In the genomic region with DNA sequence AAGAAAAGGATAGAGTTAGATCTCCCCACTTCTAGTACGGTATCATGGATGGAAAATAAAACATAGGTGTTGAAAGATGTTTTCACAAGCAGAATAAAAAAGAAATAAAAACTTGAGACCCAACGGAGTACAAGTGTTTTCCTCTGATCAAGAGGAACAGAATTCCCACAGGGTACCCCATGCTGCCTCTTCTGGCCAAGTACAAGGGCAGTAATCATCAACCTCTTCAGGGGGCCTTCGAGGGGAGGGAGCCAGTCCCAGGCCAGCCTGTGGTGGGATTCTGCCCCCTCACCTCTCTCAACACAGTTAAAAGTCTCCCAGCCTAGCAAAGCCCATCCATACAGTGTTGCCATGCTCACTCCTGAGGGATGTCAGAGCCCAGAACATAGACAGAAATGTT, we compare ENCODE assay signal across 19 cellular contexts.
"Had no signal": no experiment of that assay in that cellular context is flagged by ENCODE, and none has a peak within 500 bp of the region (broad histone marks: within the 10 kb centered on the region; RNA-seq: fewer than 3 reads in every experiment).

No MANE protein-coding gene starts in this region.

- H3K9me3 ChIP-seq: gastrocnemius medialis, mucosa of descending colon, prostate gland, right atrium auricular region, thyroid gland had no signal

- H3K27me3 ChIP-seq: gastrocnemius medialis, right atrium auricular region, stomach, thyroid gland had no signal

- H3K27ac Mint-ChIP-seq: naive B cell; natural killer cell treated with Interleukin-12 subunit alpha and Interleukin-12 subunit beta and Interleukin-15 and Interleukin-18, amount 100 ng/mL, for 72 hours; stimulated activated effector memory CD8-positive, alpha-beta T cell treated with anti-CD3 and anti-CD28 coated beads, Interleukin-12 subunit alpha, Interleukin-12 subunit beta, amount 100 ng/mL, for 72 hours; type B pancreatic cell had no signal

- DNase-seq: cortex of kidney; foreskin fibroblast; gastrocnemius medialis; head of caudate nucleus; kidney; mucosa of descending colon; naive B cell; stimulated activated CD4-positive, alpha-beta T cell treated with anti-CD3 and anti-CD28 coated beads, Interleukin-2, amount 100 ng/mL, for 24 hours; stimulated activated CD4-positive, alpha-beta T cell treated with anti-CD3 and anti-CD28 coated beads, Interleukin-4, amount 100 ng/mL, for 24 hours; stimulated activated naive CD4-positive, alpha-beta T cell treated with Interleukin-2 at 50 U/mL for 16 hours; stomach; thyroid gland had no signal

- H3K27me3 Mint-ChIP-seq: naive B cell; natural killer cell treated with Interleukin-12 subunit alpha and Interleukin-12 subunit beta and Interleukin-15 and Interleukin-18, amount 100 ng/mL, for 72 hours; type B pancreatic cell had no signal

- H3K4me2 ChIP-seq: smooth muscle cell had no signal

- H3K9me3 Mint-ChIP-seq: type B pancreatic cell had no signal

- H3K27ac ChIP-seq: epithelial cell of prostate, gastrocnemius medialis, prostate gland, right atrium auricular region, stomach, thyroid gland had no signal

- H3K4me1 ChIP-seq: gastrocnemius medialis, prostate gland, right atrium auricular region, stomach, thyroid gland had no signal

- H3K4me1 Mint-ChIP-seq: naive B cell; stimulated activated effector memory CD8-positive, alpha-beta T cell treated with anti-CD3 and anti-CD28 coated beads, Interleukin-12 subunit alpha, Interleukin-12 subunit beta, amount 100 ng/mL, for 72 hours had no signal

- H3K36me3 ChIP-seq: gastrocnemius medialis, prostate gland, right atrium auricular region, stomach, thyroid gland had no signal

- H3K4me3 Mint-ChIP-seq: naive B cell; natural killer cell treated with Interleukin-12 subunit alpha and Interleukin-12 subunit beta and Interleukin-15 and Interleukin-18, amount 100 ng/mL, for 72 hours; stimulated activated effector memory CD8-positive, alpha-beta T cell treated with anti-CD3 and anti-CD28 coated beads, Interleukin-12 subunit alpha, Interleukin-12 subunit beta, amount 100 ng/mL, for 72 hours; type B pancreatic cell had no signal

- H3K4me3 ChIP-seq: gastrocnemius medialis, mucosa of descending colon, prostate gland, right atrium auricular region, smooth muscle cell, stomach, thyroid gland had no signal

- H3K36me3 Mint-ChIP-seq: naive B cell; natural killer cell treated with Interleukin-12 subunit alpha and Interleukin-12 subunit beta and Interleukin-15 and Interleukin-18, amount 100 ng/mL, for 72 hours; stimulated activated effector memory CD8-positive, alpha-beta T cell treated with anti-CD3 and anti-CD28 coated beads, Interleukin-12 subunit alpha, Interleukin-12 subunit beta, amount 100 ng/mL, for 72 hours had no signal
